26 cellular contexts compared by ENCODE assay signal in the genomic region with DNA sequence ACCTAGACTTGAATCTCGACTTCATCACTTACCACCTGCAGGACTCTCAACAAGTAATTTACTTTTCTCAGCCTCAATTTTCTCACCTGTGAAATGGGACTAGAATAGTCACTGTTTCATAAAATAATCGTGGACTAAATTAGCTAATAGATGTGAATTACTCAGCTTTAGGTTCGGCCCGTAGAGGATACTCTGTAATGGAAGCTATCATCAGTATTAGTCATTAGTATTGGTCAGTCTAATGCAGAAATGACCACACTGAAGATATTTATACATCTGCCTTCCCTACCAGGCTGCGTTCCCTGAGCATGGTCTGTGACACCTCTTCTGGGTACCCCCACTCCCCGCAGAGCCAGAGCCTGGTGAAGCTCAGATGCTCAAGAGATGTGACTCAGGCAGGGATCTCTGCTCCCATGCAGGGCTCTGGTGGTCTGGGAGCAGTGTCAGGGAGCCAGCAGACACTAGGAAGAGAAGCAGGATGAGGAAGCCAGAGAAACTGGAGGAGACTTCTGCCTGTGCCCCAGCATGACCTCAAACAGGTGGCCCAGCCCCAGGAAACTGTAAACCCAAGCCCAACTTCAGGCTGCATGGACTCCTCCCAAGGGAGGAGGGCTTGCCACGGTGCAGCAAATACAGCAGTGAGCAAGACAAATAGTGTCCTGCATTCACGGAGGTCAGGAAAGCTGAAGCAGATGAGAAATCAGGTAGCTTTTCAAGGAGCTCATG.
"Had no signal": no experiment of that assay in that cellular context is flagged by ENCODE, and none has a peak within 500 bp of the region (broad histone marks: within the 10 kb centered on the region; RNA-seq: fewer than 3 reads in every experiment).

No MANE protein-coding gene starts in this region.

- H3K4me1 ChIP-seq: prostate gland, sigmoid colon, tibial nerve had no signal

- H3K36me3 ChIP-seq: brain microvascular endothelial cell, gastroesophageal sphincter, pancreas, prostate gland, sigmoid colon, tibial nerve had no signal

- H3K27me3 ChIP-seq: pancreas, sigmoid colon, tibial nerve had no signal

- H3K4me3 ChIP-seq: gastroesophageal sphincter, hepatocyte, pancreas, prostate gland, sigmoid colon, smooth muscle cell, tibial nerve had no signal

- H3K9me3 ChIP-seq: gastroesophageal sphincter, pancreas, prostate gland, sigmoid colon had no signal

- H3K27ac ChIP-seq: brain microvascular endothelial cell, gastroesophageal sphincter, hepatocyte, pancreas, prostate gland, sigmoid colon, tibial nerve had no signal

- ATAC-seq: effector memory CD8-positive, alpha-beta T cell; gastroesophageal sphincter; naive thymus-derived CD4-positive, alpha-beta T cell; pancreas; WTC11 had no signal

- DNase-seq: activated CD4-positive, alpha-beta memory T cell treated with anti-CD3 and anti-CD28 coated beads, Interleukin-2, amount 10 ng/mL, durations not matched to agents 7 days and 5 days; activated CD4-positive, alpha-beta T cell treated with anti-CD3 and anti-CD28 coated beads for 1 hour; activated CD4-positive, alpha-beta T cell treated with anti-CD3 and anti-CD28 coated beads, Interleukin-2, amount 10 ng/mL, durations not matched to agents 7 days and 5 days; activated CD8-positive, alpha-beta memory T cell treated with anti-CD3 and anti-CD28 coated beads, Interleukin-2, amount 50 U/mL, for 48 hours; activated gamma-delta T cell; activated naive CD4-positive, alpha-beta T cell treated with anti-CD3 and anti-CD28 coated beads, Interleukin-2, amount 50 U/mL, for 16 hours; activated T-cell treated with anti-CD3 and anti-CD28 coated beads, Interleukin-2, amount 50 U/mL, for 24 hours; amniotic stem cell; brain microvascular endothelial cell; cortex of kidney; effector memory CD8-positive, alpha-beta T cell; erythroblast; islet precursor cell; mammary epithelial cell; naive thymus-derived CD4-positive, alpha-beta T cell; nucleus accumbens; pancreas; retina; sigmoid colon; stimulated activated naive CD4-positive, alpha-beta T cell had no signal

- H3K4me2 ChIP-seq: hepatocyte, smooth muscle cell had no signal

- H3K79me2 ChIP-seq: hepatocyte had no signal

- H2AFZ ChIP-seq: hepatocyte had no signal
